Comparison of ENCODE assay signal across 1 cellular context in the genomic region with DNA sequence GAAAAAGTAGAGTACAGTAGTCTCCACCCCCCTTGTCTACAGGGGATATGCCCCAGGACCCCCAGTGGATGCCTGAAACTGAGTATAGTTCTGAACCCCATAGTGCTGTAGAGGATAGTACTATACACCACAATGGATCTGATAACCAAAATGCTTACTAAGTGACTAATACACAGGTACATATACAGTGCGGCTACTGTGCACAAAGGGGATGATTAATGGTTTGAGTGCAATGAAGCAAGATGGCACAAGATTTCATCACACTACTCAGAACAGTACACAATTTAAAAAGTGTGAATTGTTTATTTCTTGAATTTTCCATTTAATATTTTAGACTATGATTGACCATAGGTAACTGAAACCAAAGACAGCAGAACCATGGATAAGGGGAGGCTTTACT.
TF ChIP-seq lines count a peak whose summit lies in the region.

No MANE protein-coding gene starts in this region.

TF ChIP-seq in GM23338, 12 proteins besides CTCF, POLR2A, EP300 and RAD21 (continued from another document):
- TF ChIP-seq, protein P1, sequence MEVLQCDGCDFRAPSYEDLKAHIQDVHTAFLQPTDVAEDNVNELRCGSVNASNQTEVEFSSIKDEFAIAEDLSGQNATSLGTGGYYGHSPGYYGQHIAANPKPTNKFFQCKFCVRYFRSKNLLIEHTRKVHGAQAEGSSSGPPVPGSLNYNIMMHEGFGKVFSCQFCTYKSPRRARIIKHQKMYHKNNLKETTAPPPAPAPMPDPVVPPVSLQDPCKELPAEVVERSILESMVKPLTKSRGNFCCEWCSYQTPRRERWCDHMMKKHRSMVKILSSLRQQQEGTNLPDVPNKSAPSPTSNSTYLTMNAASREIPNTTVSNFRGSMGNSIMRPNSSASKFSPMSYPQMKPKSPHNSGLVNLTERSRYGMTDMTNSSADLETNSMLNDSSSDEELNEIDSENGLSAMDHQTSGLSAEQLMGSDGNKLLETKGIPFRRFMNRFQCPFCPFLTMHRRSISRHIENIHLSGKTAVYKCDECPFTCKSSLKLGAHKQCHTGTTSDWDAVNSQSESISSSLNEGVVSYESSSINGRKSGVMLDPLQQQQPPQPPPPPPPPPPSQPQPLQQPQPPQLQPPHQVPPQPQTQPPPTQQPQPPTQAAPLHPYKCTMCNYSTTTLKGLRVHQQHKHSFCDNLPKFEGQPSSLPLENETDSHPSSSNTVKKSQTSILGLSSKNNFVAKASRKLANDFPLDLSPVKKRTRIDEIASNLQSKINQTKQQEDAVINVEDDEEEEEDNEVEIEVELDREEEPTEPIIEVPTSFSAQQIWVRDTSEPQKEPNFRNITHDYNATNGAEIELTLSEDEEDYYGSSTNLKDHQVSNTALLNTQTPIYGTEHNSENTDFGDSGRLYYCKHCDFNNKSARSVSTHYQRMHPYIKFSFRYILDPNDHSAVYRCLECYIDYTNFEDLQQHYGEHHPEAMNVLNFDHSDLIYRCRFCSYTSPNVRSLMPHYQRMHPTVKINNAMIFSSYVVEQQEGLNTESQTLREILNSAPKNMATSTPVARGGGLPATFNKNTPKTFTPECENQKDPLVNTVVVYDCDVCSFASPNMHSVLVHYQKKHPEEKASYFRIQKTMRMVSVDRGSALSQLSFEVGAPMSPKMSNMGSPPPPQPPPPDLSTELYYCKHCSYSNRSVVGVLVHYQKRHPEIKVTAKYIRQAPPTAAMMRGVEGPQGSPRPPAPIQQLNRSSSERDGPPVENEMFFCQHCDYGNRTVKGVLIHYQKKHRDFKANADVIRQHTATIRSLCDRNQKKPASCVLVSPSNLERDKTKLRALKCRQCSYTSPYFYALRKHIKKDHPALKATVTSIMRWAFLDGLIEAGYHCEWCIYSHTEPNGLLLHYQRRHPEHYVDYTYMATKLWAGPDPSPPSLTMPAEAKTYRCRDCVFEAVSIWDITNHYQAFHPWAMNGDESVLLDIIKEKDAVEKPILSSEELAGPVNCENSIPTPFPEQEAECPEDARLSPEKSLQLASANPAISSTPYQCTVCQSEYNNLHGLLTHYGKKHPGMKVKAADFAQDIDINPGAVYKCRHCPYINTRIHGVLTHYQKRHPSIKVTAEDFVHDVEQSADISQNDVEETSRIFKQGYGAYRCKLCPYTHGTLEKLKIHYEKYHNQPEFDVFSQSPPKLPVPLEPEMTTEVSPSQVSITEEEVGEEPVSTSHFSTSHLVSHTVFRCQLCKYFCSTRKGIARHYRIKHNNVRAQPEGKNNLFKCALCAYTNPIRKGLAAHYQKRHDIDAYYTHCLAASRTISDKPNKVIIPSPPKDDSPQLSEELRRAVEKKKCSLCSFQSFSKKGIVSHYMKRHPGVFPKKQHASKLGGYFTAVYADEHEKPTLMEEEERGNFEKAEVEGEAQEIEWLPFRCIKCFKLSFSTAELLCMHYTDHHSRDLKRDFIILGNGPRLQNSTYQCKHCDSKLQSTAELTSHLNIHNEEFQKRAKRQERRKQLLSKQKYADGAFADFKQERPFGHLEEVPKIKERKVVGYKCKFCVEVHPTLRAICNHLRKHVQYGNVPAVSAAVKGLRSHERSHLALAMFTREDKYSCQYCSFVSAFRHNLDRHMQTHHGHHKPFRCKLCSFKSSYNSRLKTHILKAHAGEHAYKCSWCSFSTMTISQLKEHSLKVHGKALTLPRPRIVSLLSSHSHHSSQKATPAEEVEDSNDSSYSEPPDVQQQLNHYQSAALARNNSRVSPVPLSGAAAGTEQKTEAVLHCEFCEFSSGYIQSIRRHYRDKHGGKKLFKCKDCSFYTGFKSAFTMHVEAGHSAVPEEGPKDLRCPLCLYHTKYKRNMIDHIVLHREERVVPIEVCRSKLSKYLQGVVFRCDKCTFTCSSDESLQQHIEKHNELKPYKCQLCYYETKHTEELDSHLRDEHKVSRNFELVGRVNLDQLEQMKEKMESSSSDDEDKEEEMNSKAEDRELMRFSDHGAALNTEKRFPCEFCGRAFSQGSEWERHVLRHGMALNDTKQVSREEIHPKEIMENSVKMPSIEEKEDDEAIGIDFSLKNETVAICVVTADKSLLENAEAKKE (CRISPR knock-in tag; IDR thresholded peaks at IDR 0.05): no peak
- TF ChIP-seq, protein P2, sequence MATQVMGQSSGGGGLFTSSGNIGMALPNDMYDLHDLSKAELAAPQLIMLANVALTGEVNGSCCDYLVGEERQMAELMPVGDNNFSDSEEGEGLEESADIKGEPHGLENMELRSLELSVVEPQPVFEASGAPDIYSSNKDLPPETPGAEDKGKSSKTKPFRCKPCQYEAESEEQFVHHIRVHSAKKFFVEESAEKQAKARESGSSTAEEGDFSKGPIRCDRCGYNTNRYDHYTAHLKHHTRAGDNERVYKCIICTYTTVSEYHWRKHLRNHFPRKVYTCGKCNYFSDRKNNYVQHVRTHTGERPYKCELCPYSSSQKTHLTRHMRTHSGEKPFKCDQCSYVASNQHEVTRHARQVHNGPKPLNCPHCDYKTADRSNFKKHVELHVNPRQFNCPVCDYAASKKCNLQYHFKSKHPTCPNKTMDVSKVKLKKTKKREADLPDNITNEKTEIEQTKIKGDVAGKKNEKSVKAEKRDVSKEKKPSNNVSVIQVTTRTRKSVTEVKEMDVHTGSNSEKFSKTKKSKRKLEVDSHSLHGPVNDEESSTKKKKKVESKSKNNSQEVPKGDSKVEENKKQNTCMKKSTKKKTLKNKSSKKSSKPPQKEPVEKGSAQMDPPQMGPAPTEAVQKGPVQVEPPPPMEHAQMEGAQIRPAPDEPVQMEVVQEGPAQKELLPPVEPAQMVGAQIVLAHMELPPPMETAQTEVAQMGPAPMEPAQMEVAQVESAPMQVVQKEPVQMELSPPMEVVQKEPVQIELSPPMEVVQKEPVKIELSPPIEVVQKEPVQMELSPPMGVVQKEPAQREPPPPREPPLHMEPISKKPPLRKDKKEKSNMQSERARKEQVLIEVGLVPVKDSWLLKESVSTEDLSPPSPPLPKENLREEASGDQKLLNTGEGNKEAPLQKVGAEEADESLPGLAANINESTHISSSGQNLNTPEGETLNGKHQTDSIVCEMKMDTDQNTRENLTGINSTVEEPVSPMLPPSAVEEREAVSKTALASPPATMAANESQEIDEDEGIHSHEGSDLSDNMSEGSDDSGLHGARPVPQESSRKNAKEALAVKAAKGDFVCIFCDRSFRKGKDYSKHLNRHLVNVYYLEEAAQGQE (IDR thresholded peaks at IDR 0.05; ENCODE audit: unreplicated experiment): no peak
- no peak for TF ChIP-seq EZH2phosphoT487 (IDR thresholded peaks at IDR 0.05; ENCODE audit: unreplicated experiment)
- no peak for TF ChIP-seq STAT1 (IDR thresholded peaks at IDR 0.05; ENCODE audit: unreplicated experiment)
- TF ChIP-seq EZH2 (IDR thresholded peaks at IDR 0.05; ENCODE audit: low read depth, unreplicated experiment): no peak
- TF ChIP-seq JUNB (IDR thresholded peaks at IDR 0.05; ENCODE audit: unreplicated experiment): no peak
